In the genomic region with DNA sequence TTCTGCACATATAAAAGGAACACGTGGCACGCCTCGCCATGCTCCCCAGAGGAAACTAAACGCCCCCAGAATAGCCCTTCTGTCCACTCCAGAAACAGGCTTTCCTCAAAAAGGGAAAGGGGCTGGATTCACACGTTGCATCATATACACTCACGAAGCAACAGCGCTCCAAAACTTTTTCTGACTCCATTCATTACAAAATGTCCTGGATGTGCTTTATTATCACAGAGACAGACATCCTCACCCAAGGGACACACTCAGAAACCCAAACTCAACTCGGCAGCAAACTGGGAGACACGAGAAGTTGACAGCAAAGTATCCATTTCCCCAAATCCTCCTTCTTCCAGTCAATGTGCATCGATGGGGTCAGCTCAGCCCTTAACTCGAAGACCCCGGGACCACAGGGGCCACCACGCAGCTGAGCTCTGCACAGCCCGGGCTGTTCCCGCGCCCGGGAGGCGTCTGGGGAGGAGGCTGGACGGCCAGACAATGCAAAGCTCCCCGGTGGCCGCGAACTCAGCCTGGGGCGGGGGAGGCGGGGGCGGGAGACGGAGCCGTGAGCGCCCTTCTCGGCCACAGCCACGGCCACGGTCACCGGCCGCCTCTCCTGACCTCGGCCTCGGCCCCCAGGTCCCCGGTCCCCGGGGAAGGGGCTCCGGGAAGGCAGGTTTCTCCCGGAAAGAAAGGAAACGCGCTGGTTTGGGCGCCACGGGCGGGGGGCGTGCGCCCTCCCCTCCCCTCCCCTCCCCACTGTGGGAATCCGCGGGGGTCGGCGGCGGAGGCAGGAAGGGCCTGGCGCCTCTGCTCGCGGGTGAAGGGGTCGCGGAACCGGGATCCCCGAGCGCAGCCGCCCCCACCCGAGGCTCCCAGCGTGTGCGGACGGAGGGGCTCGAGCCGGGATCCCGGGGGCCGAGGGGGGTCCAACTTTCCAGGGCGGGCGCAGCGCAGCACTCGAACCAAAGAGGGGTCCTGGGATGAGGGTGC, we compare ENCODE assay signal across 8 cellular contexts. TPM values are rescaled to one million over a fixed set of nuclear protein-coding genes. Genes with fewer than 3 reads are reported as not detected.
DNase-seq lines count a peak whose midpoint lies in the region; ATAC-seq and TF ChIP-seq lines count a peak whose summit lies in the region.

No MANE protein-coding gene starts in this region.

- H3K56ac ChIP-seq in H9 (ENCODE audit: insufficient read length, low read depth, low read length), result no peak overlapping the region

- H3K4me1 Mint-ChIP-seq in H9, result peaks cover 41 to 42% of the 10 kb centered on the region in 2 experiments
- H3K4me1 Mint-ChIP-seq in T-cell, result peaks cover 19 to 21% (median 20%) of the 10 kb centered on the region in 3 donors

- H3K4me3 Mint-ChIP-seq in H9 (peak overlapping the region; percentile 79 to 93), T-cell (peak overlapping the region; percentile 69 to 80 (median 74))

- peak overlapping the region; percentile 83 for H3K4me2 ChIP-seq in H9 (ENCODE audit: insufficient read depth, insufficient read length, low read length)

- no peak overlapping the region for H2BK15ac ChIP-seq in H9 (ENCODE audit: low read depth, low read length)

- H3K27me3 Mint-ChIP-seq in H9 (ENCODE audit: low read depth) (no peaks in the 10 kb centered on the region), T-cell (peaks cover 33 to 38% of the 10 kb centered on the region in 2 donors)

- ATAC-seq in T-cell (replicated peaks in 1 of 4) (no peak), HG02885 (IDR thresholded peaks at IDR 0.05; ENCODE audit: poor library complexity, unreplicated experiment) (no peak)

- H3K18ac ChIP-seq in H9 (ENCODE audit: insufficient read length, low read depth, low read length), result peak overlapping the region; percentile 53

- WGBS in H9 (ENCODE audit: extremely low coverage, insufficient read length, low lambda C conversion rate), result no CpG with 5 or more reads among the region's 72 CpGs

- no peaks in the 10 kb centered on the region for H3K36me3 ChIP-seq in rectal smooth muscle tissue (ENCODE audit: control insufficient read depth, insufficient read depth, low read length)

- no peak overlapping the region for H2BK5ac ChIP-seq in H9 (ENCODE audit: insufficient read length, low read length)

- no peak overlapping the region for H4K5ac ChIP-seq in H9 (ENCODE audit: insufficient read length, low read depth, low read length)

- H3K36me3 Mint-ChIP-seq in H9 (ENCODE audit: insufficient read depth in 1 of 3, low read depth in 3 of 3), result peaks cover 4 to 6% (median 5%) of the 10 kb centered on the region in 3 experiments; a peak in 6 of 7 replicates
- H3K36me3 Mint-ChIP-seq in T-cell, result no peaks in the 10 kb centered on the region

- peak overlapping the region; percentile 73 for H3K9ac ChIP-seq in H9 (ENCODE audit: extremely low read depth, insufficient read length, low read length)
- no peak overlapping the region for H3K9ac ChIP-seq in rectal smooth muscle tissue (ENCODE audit: low read length)

- H3K27ac ChIP-seq in H9 (ENCODE audit: insufficient read length, low read depth, low read length), result no peak overlapping the region
- peak overlapping the region; percentile 91 for H3K27ac ChIP-seq in rectal smooth muscle tissue (ENCODE audit: low read depth, low read length)

- CTCF ChIA-PET in T-cell (lab: Charles Lee), result no interaction called here

- H3K4me3 ChIP-seq in foreskin fibroblast (ENCODE audit: low read depth in 1 of 2, low read length in 2 of 2), result peak overlapping the region; percentile 80 to 92
- H3K4me3 ChIP-seq in rectal smooth muscle tissue (ENCODE audit: low read length), result peak overlapping the region; percentile 49

- no peaks in the 10 kb centered on the region for H3K27me3 ChIP-seq in H9 (ENCODE audit: insufficient read depth, low read length)
- no peaks in the 10 kb centered on the region for H3K27me3 ChIP-seq in rectal smooth muscle tissue (ENCODE audit: control insufficient read depth, insufficient read depth, low read length)

- no peak overlapping the region for H3K4ac ChIP-seq in H9 (ENCODE audit: low read depth, low read length)

- peaks cover 11% of the 10 kb centered on the region for H3K4me1 ChIP-seq in H9 (ENCODE audit: insufficient read depth, low read length)
- H3K4me1 ChIP-seq in rectal smooth muscle tissue (ENCODE audit: control insufficient read depth, insufficient read depth, low read length), result peaks cover 13% of the 10 kb centered on the region

- no peak overlapping the region for H2AK5ac ChIP-seq in H9 (ENCODE audit: insufficient read length, low read length)

- H2AFZ ChIP-seq in H9 (ENCODE audit: low read length), result no peak overlapping the region

- H3K79me1 ChIP-seq in H9 (ENCODE audit: insufficient read depth, low read depth, low read length, poor library complexity, severe bottlenecking), result no peaks in the 10 kb centered on the region

- TF ChIP-seq CTCF in H9 (conservative IDR thresholded peaks at IDR 0.05) (no peak), foreskin fibroblast (IDR thresholded peaks at IDR 0.05; ENCODE audit: low read depth, low read length) (no peak)

- peak overlapping the region; percentile 19 for H2BK120ac ChIP-seq in H9 (ENCODE audit: low read depth, low read length, poor library complexity, severe bottlenecking)

- H4K91ac ChIP-seq in H9 (ENCODE audit: insufficient read length, low read depth, low read length), result no peak overlapping the region

- no peaks in the 10 kb centered on the region; a peak in 1 of 5 replicates for H3K9me3 Mint-ChIP-seq in H9
- no peaks in the 10 kb centered on the region for H3K9me3 Mint-ChIP-seq in T-cell

- no peak overlapping the region for H2BK12ac ChIP-seq in H9 (ENCODE audit: insufficient read length, low read depth, low read length)

- H3K14ac ChIP-seq in H9 (ENCODE audit: insufficient read depth, low read length), result peak overlapping the region; percentile 84

- H3K27ac Mint-ChIP-seq in H9 (peak overlapping the region; percentile 41 to 50 (median 47); a peak in 4 of 7 replicates), T-cell (peak overlapping the region in 1 of 2 donors; percentile 60)

- no peak overlapping the region for H3T11ph ChIP-seq in H9 (ENCODE audit: low read length)

- no peak overlapping the region for H3K23ac ChIP-seq in H9 (ENCODE audit: insufficient read length, low read depth, low read length)

- POLR2A ChIA-PET in T-cell (lab: Charles Lee), result no interaction called here

- peaks cover 25% of the 10 kb centered on the region for H3K79me2 ChIP-seq in H9 (ENCODE audit: insufficient read depth, low read length)

- H3K9me3 ChIP-seq in H9 (ENCODE audit: control insufficient read depth, low read depth, low read length), result no peaks in the 10 kb centered on the region

- H4K20me1 ChIP-seq in H9 (ENCODE audit: control insufficient read depth, insufficient read depth, insufficient read length), result no peaks in the 10 kb centered on the region

- DNase-seq in H9 (no peak), T-cell (peak in 3 of 34 experiments; percentile 12 to 17 (median 14)), foreskin fibroblast (peak in 1 of 2 donors; percentile 74), NCI-H1436 (lab: John Stamatoyannopoulos, UW) (no peak), Kasumi-1 (lab: John Stamatoyannopoulos, UW) (no peak), NCI-H526 treated with DMSO at 0.1 percent for 48 hours (lab: John Stamatoyannopoulos, UW) (no peak)

- no peak overlapping the region for H4K8ac ChIP-seq in H9 (replicated peaks; ENCODE audit: insufficient read length, low read depth, low read length)

- H2BK20ac ChIP-seq in H9 (ENCODE audit: low read depth, low read length, poor library complexity, severe bottlenecking), result no peak overlapping the region

- H3K23me2 ChIP-seq in H9 (ENCODE audit: insufficient read length, low read depth, low read length, poor library complexity, severe bottlenecking), result peaks cover 18% of the 10 kb centered on the region

RNA-seq across cellular contexts. Expression of gene NXN, which starts 1.2 kb away (rescaled TPM):
- 91.7 and 93.6 TPM in 2 replicates for total RNA-seq in H9 (2021)
- total RNA-seq in T-cell, result 1 to 10 TPM in 2 of 5 donors, under 1 TPM in 3; 0.56 to 1.3 (median 0.96) TPM

RNA-seq across cellular contexts. Expression of gene TIMM22, which starts 18.5 kb away (rescaled TPM):
- total RNA-seq in H9 (2021) (23.0 and 23.7 TPM in 2 replicates), T-cell (10 to 100 TPM in 4 of 5 donors, 1 to 10 TPM in 1; 8.9 to 13.2 (median 11.4) TPM)

Comparison
In these comparisons a context has a peak if more than half of its experiments do, and no peak if none do; other contexts are left out.
1. RNA of gene NXN, which starts 1.2 kb away (total RNA-seq): 91.7 to 93.6 TPM in H9; 0.56 to 1.3 TPM in T-cell; every median in the first group is over 10 times any median in the second.